In the genomic region with DNA sequence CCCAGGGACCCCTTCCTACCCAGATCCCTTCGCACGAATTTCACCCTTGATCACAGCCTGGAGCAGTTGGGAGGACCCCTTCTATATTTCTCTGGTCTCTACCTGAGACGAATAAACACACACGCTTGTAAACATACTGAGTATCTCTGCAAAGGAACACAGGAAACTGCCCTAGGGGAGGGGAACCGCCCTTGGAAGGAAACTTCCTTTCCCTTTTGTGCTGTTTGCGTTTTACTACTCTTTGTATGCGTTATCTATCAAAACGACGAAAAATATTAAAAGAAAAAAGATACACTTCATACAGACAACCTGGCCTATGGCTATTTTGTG, we compare ENCODE assay signal across 9 cellular contexts. TPM values are rescaled to one million over a fixed set of nuclear protein-coding genes. Genes with fewer than 3 reads are reported as not detected.
DNase-seq lines count a peak whose midpoint lies in the region; ATAC-seq and TF ChIP-seq lines count a peak whose summit lies in the region.
"Had no signal": no experiment of that assay in that cellular context is flagged by ENCODE, and none has a peak within 500 bp of the region (broad histone marks: within the 10 kb centered on the region; RNA-seq: fewer than 3 reads in every experiment).

No MANE protein-coding gene starts in this region.

- no peak overlapping the region for H2AFZ ChIP-seq in neuron (ENCODE audit: low read depth, low read length)

- TF ChIP-seq POLR2A in erythroblast (IDR thresholded peaks at IDR 0.05; ENCODE audit: low read length) = no peak

- H3K4me3 ChIP-seq in neuron (ENCODE audit: low read length) = peak overlapping the region; percentile 75

- peaks cover 13% of the 10 kb centered on the region for H3K4me1 ChIP-seq in neuron (ENCODE audit: insufficient read depth, low read length)

- no peaks in the 10 kb centered on the region for H3K27me3 ChIP-seq in neuron (ENCODE audit: insufficient read depth, low read length)

- no peaks in the 10 kb centered on the region for H3K9me3 ChIP-seq in neuron (ENCODE audit: low read length)

- DNase-seq in RPMI7951 (ENCODE audit: low read depth) (peak; percentile 32), erythroblast (lab: John Stamatoyannopoulos, UW) (peak; percentile 50 to 65), NCI-H1092 (lab: John Stamatoyannopoulos, UW) (no peak), NCI-H1694 (lab: John Stamatoyannopoulos, UW) (no peak)

- H3K36me3 ChIP-seq in neuron (ENCODE audit: insufficient read depth, low read length) = peaks cover 31% of the 10 kb centered on the region

- ATAC-seq in GM18907 (IDR thresholded peaks at IDR 0.05; ENCODE audit: unreplicated experiment) (peak; percentile 13), GM19324 (IDR thresholded peaks at IDR 0.05; ENCODE audit: low FRiP score, unreplicated experiment) (no peak), HG03457 (IDR thresholded peaks at IDR 0.05; ENCODE audit: unreplicated experiment) (no peak)

RNA-seq across cellular contexts. Expression of a gene that starts 0.8 kb away (rescaled TPM):
- 88.9 and 102 TPM in 2 replicates for total RNA-seq in RPMI7951 (2014; rRNA removed; shearing (Covaris generic))

RNA-seq across cellular contexts. Expression of a gene that starts 4.1 kb away (rescaled TPM):
- not detected in 2 replicates for total RNA-seq in RPMI7951 (2014; rRNA removed; shearing (Covaris generic))
- total RNA-seq: activated CD8-positive, alpha-beta memory T cell treated with anti-CD3 and anti-CD28 coated beads for 36 hours had no signal

Comparison
In these comparisons a context has a peak if more than half of its experiments do, and no peak if none do; other contexts are left out.
1. DNase-seq: peak in RPMI7951 (single experiment) and erythroblast (2 of 2); none in NCI-H1092 (single experiment) and NCI-H1694 (single experiment).